ENCODE assay signal across 1 cellular context in genomic region chr2:141063410-141063809, GRCh38.
TF ChIP-seq lines count a peak whose summit lies in the region.

No MANE protein-coding gene starts in this region.

TF ChIP-seq in WTC11, 78 proteins besides CTCF, POLR2A, EP300 and RAD21 (continued from another document):
- TF ChIP-seq, protein P1, sequence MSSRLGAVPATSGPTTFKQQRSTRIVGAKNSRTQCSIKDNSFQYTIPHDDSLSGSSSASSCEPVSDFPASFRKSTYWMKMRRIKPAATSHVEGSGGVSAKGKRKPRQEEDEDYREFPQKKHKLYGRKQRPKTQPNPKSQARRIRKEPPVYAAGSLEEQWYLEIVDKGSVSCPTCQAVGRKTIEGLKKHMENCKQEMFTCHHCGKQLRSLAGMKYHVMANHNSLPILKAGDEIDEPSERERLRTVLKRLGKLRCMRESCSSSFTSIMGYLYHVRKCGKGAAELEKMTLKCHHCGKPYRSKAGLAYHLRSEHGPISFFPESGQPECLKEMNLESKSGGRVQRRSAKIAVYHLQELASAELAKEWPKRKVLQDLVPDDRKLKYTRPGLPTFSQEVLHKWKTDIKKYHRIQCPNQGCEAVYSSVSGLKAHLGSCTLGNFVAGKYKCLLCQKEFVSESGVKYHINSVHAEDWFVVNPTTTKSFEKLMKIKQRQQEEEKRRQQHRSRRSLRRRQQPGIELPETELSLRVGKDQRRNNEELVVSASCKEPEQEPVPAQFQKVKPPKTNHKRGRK (CRISPR knock-in tag; IDR thresholded peaks at IDR 0.05; ENCODE audit: borderline replicate concordance), result no peak
- TF ChIP-seq ARID4B (CRISPR knock-in tag; IDR thresholded peaks at IDR 0.05; ENCODE audit: borderline replicate concordance) (no peak), ATF3 (CRISPR knock-in tag; conservative IDR thresholded peaks at IDR 0.05) (no peak)
